17 cellular contexts compared by ENCODE assay signal in genomic region chr13:84605927-84606326, GRCh38.
A peak's percentile ranks its signal among the peaks of the same experiment; 100 is the strongest.
DNase-seq lines count a peak whose midpoint lies in the region; ATAC-seq, FAIRE-seq and TF ChIP-seq lines count a peak whose summit lies in the region.
"Had no signal": no experiment of that assay in that cellular context is flagged by ENCODE, and none has a peak within 500 bp of the region (broad histone marks: within the 10 kb centered on the region; RNA-seq: fewer than 3 reads in every experiment).

No MANE protein-coding gene starts in this region.

- no peak overlapping the region for H3K9ac ChIP-seq in GM12878 (ENCODE audit: control insufficient read depth, insufficient read depth, low read length)
- H3K9ac ChIP-seq: GM23248 had no signal

- H3K79me2 ChIP-seq in GM23338 (replicated peaks; ENCODE audit: insufficient read depth) = no peaks in the 10 kb centered on the region
- no peaks in the 10 kb centered on the region for H3K79me2 ChIP-seq in GM12878 (ENCODE audit: control insufficient read depth, insufficient read depth, low read length)

- no peak for TF ChIP-seq POLR2A in GM12878 (IDR thresholded peaks at IDR 0.05; ENCODE audit: low read depth, low read length)
- TF ChIP-seq POLR2A in body of pancreas (IDR thresholded peaks at IDR 0.05) = no peak

- intact Hi-C loops in GM12878 (cut with micrococcal nuclease; ENCODE audit: unreplicated experiment) = no loop called here
- intact Hi-C loops in posterior vena cava (cut with DNase I) = no loop called here
- intact Hi-C loops in body of pancreas (cut with DNase I) = no loop called here

- TF ChIP-seq EP300 in GM12878 (IDR thresholded peaks at IDR 0.05; ENCODE audit: borderline replicate concordance in 1 of 2, control insufficient read depth in 1 of 2, low read depth in 2 of 2, low read length in 2 of 2) = no peak

- no TSS peak for BruUV-seq in GM12878 (replicated peaks; lab: Mats Ljungman, UMichigan)

- H3K27ac ChIP-seq in GM23338 (ENCODE audit: low read depth) (no peak overlapping the region), GM12878 (ENCODE audit: control insufficient read depth, insufficient read depth) (no peak overlapping the region), body of pancreas (no peak overlapping the region)
- H3K27ac ChIP-seq: A549, C4-2B, GM23248 had no signal

- no peak overlapping the region for H3K4me2 ChIP-seq in GM23338
- H3K4me2 ChIP-seq in GM12878 (ENCODE audit: control insufficient read depth, insufficient read depth) = no peak overlapping the region
- H3K4me2 ChIP-seq: A549 had no signal

- no peak overlapping the region for H3K27ac Mint-ChIP-seq in GM23338

- DNase-seq in GM23338 (ENCODE audit: low spot score) (peak; percentile 69), GM12878 (ENCODE audit: low read depth, low spot score) (no peak), iPS DF 19.7 (ENCODE audit: low read depth, low spot score) (peak; percentile 23), posterior vena cava (ENCODE audit: low spot score) (peak; percentile 36), body of pancreas (no peak), HPDE6-E6E7 (ENCODE audit: extremely low spot score) (no peak)
- DNase-seq: GM23248, NCI-H1092, NCI-H2227 treated with DMSO at 0.1 percent for 48 hours, NCI-H524 had no signal

- CTCF ChIA-PET in GM12878 (lab: Yijun Ruan, JAX) = interaction anchor here (1.1 kb wide), 1 partner anchor 11 kb away, joined by 3 read pairs; no protein-coding TSS in a partner anchor

- H3K36me3 ChIP-seq in GM23338 (ENCODE audit: insufficient read depth) (no peaks in the 10 kb centered on the region), GM12878 (ENCODE audit: control insufficient read depth in 2 of 2, insufficient read depth in 2 of 2, low read length in 1 of 2) (no peaks in the 10 kb centered on the region), body of pancreas (replicated peaks in 1 of 2; ENCODE audit: insufficient read depth in 1 of 2, low read depth in 2 of 2) (no peaks in the 10 kb centered on the region)

- no peaks in the 10 kb centered on the region; the same call in 2 of the 3 replicates for H3K9me3 Mint-ChIP-seq in GM23338

- peaks cover 2% of the 10 kb centered on the region for H3K27me3 Mint-ChIP-seq in GM23338 (ENCODE audit: insufficient read depth, low read depth, poor library complexity)

- TF ChIP-seq CTCF in GM23338 (conservative IDR thresholded peaks at IDR 0.05; ENCODE audit: low read depth in 2 of 2) (peak; percentile 49 to 61), GM12878 (IDR thresholded peaks at IDR 0.05 in 2 of 3, conservative IDR thresholded peaks at IDR 0.05 in 1 of 3; ENCODE audit: control insufficient read depth in 2 of 3, extremely low read depth in 1 of 3, insufficient read depth in 1 of 3, low read depth in 3 of 3, low read length in 3 of 3) (no peak), body of pancreas (IDR thresholded peaks at IDR 0.05) (no peak)

- in situ Hi-C loops in GM12878 (cut with MboI) = no loop called here

- no peak for FAIRE-seq in GM12878 (lab: Jason Lieb, UNC)
- FAIRE-seq: A549, GM19239, HepG2 had no signal

- RAD21 ChIA-PET in GM12878 (lab: Charles Lee; ENCODE audit: unreplicated experiment) = interaction anchor here (0.6 to 1.4 kb wide), 2 partner anchors 9 to 471 kb away, joined by 3 read pairs; no protein-coding TSS in a partner anchor

- H4K20me1 ChIP-seq in GM23338 (replicated peaks; ENCODE audit: insufficient read depth) = no peaks in the 10 kb centered on the region
- no peaks in the 10 kb centered on the region for H4K20me1 ChIP-seq in GM12878 (ENCODE audit: control insufficient read depth, insufficient read depth)

- no peaks in the 10 kb centered on the region for H3K36me3 Mint-ChIP-seq in GM23338 (ENCODE audit: low read depth)

- no peaks in the 10 kb centered on the region for H3K4me1 Mint-ChIP-seq in GM23338

- H2AFZ ChIP-seq in GM23338 (no peak overlapping the region), GM12878 (ENCODE audit: control insufficient read depth, low read depth, low read length) (no peak overlapping the region)
- H2AFZ ChIP-seq: GM23248 had no signal

- no peak overlapping the region for H3K4me3 ChIP-seq in GM23338
- no peak overlapping the region for H3K4me3 ChIP-seq in GM12878
- no peak overlapping the region for H3K4me3 ChIP-seq in body of pancreas
- H3K4me3 ChIP-seq: A549, GM23248 had no signal

- POLR2A ChIA-PET in GM12878 (lab: Charles Lee) = no interaction called here

- H3K4me1 ChIP-seq in GM23338 (ENCODE audit: insufficient read depth) (no peaks in the 10 kb centered on the region), GM12878 (ENCODE audit: control insufficient read depth, insufficient read depth, low read length) (no peaks in the 10 kb centered on the region), body of pancreas (no peaks in the 10 kb centered on the region)
- H3K4me1 ChIP-seq: A549 had no signal

- SMC1A ChIA-PET in GM12878 (lab: Charles Lee; ENCODE audit: uncharacterized antibody, unreplicated experiment) = interaction anchor here (1.0 to 1.9 kb wide), 3 partner anchors 10 to 128 kb away, joined by 3 to 6 read pairs (median 4); no protein-coding TSS in a partner anchor

- no peak for TF ChIP-seq RAD21 in GM12878 (IDR thresholded peaks at IDR 0.05; ENCODE audit: insufficient read depth, low read depth, low read length)

- no peak overlapping the region for H3K4me3 Mint-ChIP-seq in GM23338

- H3K9me2 ChIP-seq in GM23338 (ENCODE audit: insufficient read depth) = 0 out of 2 replicates have a peak, but pooled peaks cover 5% of the 10 kb centered on the region

- no peaks in the 10 kb centered on the region for H3F3A ChIP-seq in GM23338 (replicated peaks; ENCODE audit: low read depth)

- H3K9me3 ChIP-seq in GM12878 (replicated peaks; ENCODE audit: control insufficient read depth, insufficient read depth, low read length) = no peaks in the 10 kb centered on the region
- H3K9me3 ChIP-seq in body of pancreas = no peaks in the 10 kb centered on the region
- H3K9me3 ChIP-seq: A549 had no signal

- ATAC-seq in GM23338 (peak; percentile 92), GM12878 (peak; percentile 53), body of pancreas (no peak), GM19397 (IDR thresholded peaks at IDR 0.05; ENCODE audit: unreplicated experiment) (no peak), GM21360 (IDR thresholded peaks at IDR 0.05; ENCODE audit: unreplicated experiment) (no peak)
- ATAC-seq: A549, HepG2, Panc1 had no signal

- WGBS in GM12878 (ENCODE audit: insufficient coverage, insufficient replicate concordance, low lambda C conversion rate, missing lambda C conversion rate) = 30% methylated on average over 3 of the region's 3 CpGs
- WGBS in body of pancreas, 2 donors = 80 to 88% methylated on average over 3 of the region's 3 CpGs

- H3K27me3 ChIP-seq in GM23338 (ENCODE audit: insufficient read depth) (no peaks in the 10 kb centered on the region), GM12878 (replicated peaks in 1 of 2; ENCODE audit: control insufficient read depth in 2 of 2, insufficient read depth in 2 of 2, low read length in 1 of 2) (no peaks in the 10 kb centered on the region), body of pancreas (no peaks in the 10 kb centered on the region)

TF ChIP-seq in GM23338, 12 proteins besides CTCF, POLR2A, EP300 and RAD21 (continues in another document):
- TF ChIP-seq ZNF114 (CRISPR knock-in tag; IDR thresholded peaks at IDR 0.05) (0 out of 2 replicates have a peak, but pooled peaks have one; percentile 44), CREB1 (CRISPR knock-in tag; IDR thresholded peaks at IDR 0.05; ENCODE audit: low read depth) (no peak), STAT1 (IDR thresholded peaks at IDR 0.05; ENCODE audit: unreplicated experiment) (no peak), EZH2phosphoT487 (IDR thresholded peaks at IDR 0.05; ENCODE audit: unreplicated experiment) (no peak)

TF ChIP-seq in GM12878, 131 proteins besides CTCF, POLR2A, EP300 and RAD21 (continues in another document):
- TF ChIP-seq BCL11A (IDR thresholded peaks at IDR 0.05; ENCODE audit: low read depth, low read length) = no peak
- TF ChIP-seq MEF2B (IDR thresholded peaks at IDR 0.05; ENCODE audit: partially characterized antibody, poor library complexity, severe bottlenecking) = no peak
- TF ChIP-seq, protein P1, sequence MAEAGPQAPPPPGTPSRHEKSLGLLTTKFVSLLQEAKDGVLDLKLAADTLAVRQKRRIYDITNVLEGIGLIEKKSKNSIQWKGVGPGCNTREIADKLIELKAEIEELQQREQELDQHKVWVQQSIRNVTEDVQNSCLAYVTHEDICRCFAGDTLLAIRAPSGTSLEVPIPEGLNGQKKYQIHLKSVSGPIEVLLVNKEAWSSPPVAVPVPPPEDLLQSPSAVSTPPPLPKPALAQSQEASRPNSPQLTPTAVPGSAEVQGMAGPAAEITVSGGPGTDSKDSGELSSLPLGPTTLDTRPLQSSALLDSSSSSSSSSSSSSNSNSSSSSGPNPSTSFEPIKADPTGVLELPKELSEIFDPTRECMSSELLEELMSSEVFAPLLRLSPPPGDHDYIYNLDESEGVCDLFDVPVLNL (IDR thresholded peaks at IDR 0.05; ENCODE audit: low read depth, low read length) = no peak
- TF ChIP-seq CEBPB (IDR thresholded peaks at IDR 0.05; ENCODE audit: borderline replicate concordance in 1 of 2, low read depth in 2 of 2, low read length in 2 of 2) = no peak
- TF ChIP-seq YBX1 (IDR thresholded peaks at IDR 0.05) = no peak
- TF ChIP-seq MYC (IDR thresholded peaks at IDR 0.05; ENCODE audit: insufficient read depth, insufficient read length, insufficient replicate concordance, low read length, severe bottlenecking) = no peak
- no peak for TF ChIP-seq ELK1 (IDR thresholded peaks at IDR 0.05; ENCODE audit: low read depth, low read length)
- TF ChIP-seq ZNF384 (IDR thresholded peaks at IDR 0.05; ENCODE audit: borderline replicate concordance, low read depth, low read length) = no peak
- no peak for TF ChIP-seq RCOR1 (conservative IDR thresholded peaks at IDR 0.05; ENCODE audit: low read depth, low read length)

Comparison
In these comparisons a context has a peak if more than half of its experiments do, and no peak if none do; other contexts are left out.
1. ATAC-seq: peak in GM23338 (single experiment) and GM12878 (single experiment); none in body of pancreas (single experiment), GM19397 (single experiment) and GM21360 (single experiment).
2. DNase-seq: peak in GM23338 (single experiment), iPS DF 19.7 (single experiment) and posterior vena cava (single experiment); none in GM12878 (single experiment), body of pancreas (0 of 4) and HPDE6-E6E7 (single experiment).
3. CTCF ChIP-seq: peak in GM23338 (2 of 2); none in GM12878 (0 of 3) and body of pancreas (0 of 7).